ENCODE assay signal across 19 cellular contexts in the genomic region with DNA sequence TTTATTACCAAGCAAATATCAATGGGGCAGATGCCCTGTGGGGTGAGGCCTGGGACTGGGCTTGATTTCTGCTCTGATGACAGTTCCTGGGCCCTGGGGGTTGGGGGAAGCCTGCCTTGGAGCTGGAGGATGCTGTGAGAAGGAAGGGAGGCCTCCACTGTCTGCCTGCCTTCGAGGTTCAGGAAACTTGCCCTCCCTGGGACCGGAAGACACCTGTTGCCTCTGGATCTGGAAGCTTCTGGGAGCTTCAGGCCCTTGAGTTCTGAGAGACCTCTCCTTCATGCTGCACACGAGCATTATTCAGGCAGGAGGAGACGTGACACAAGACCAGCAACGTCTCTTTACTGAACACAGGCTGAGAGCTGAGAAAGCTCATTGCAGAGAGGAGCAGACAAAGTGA.
A peak's percentile ranks its signal among the peaks of the same experiment; 100 is the strongest.
DNase-seq lines count a peak whose midpoint lies in the region; ATAC-seq and TF ChIP-seq lines count a peak whose summit lies in the region.
"Had no signal": no experiment of that assay in that cellular context is flagged by ENCODE, and none has a peak within 500 bp of the region (broad histone marks: within the 10 kb centered on the region; RNA-seq: fewer than 3 reads in every experiment).

No MANE protein-coding gene starts in this region.

- H3K27ac ChIP-seq in SJCRH30 (0 out of 2 replicates have a peak overlapping the region, but pooled peaks have one; percentile 5), gastroesophageal sphincter (peak overlapping the region in 3 of 4 donors; percentile 58 to 75 (median 70)), stomach (peak overlapping the region in 3 of 5 donors; percentile 28 to 42 (median 30)), prostate gland (no peak overlapping the region), upper lobe of left lung (no peak overlapping the region)
- H3K27ac ChIP-seq: KMS-11 had no signal

- peak overlapping the region; percentile 98 for H3K27ac Mint-ChIP-seq in nephron progenitor cell
- H3K27ac Mint-ChIP-seq: GM23338 had no signal

- intact Hi-C loops in stomach (cut with DNase I; ENCODE audit: low total_unique reads), result no loop called here
- intact Hi-C loops in prostate gland (cut with DNase I), result no loop called here

- peaks cover 53% of the 10 kb centered on the region for H3K4me1 Mint-ChIP-seq in nephron progenitor cell

- H3K36me3 ChIP-seq in SJCRH30, result no peaks in the 10 kb centered on the region
- no peaks in the 10 kb centered on the region for H3K36me3 ChIP-seq in gastroesophageal sphincter
- H3K36me3 ChIP-seq in stomach, result no peaks in the 10 kb centered on the region
- no peaks in the 10 kb centered on the region for H3K36me3 ChIP-seq in prostate gland
- no peaks in the 10 kb centered on the region for H3K36me3 ChIP-seq in upper lobe of left lung
- H3K36me3 ChIP-seq in MG63, result no peaks in the 10 kb centered on the region
- H3K36me3 ChIP-seq: Peyer's patch had no signal

- H3K27me3 ChIP-seq in SJCRH30 (no peaks in the 10 kb centered on the region), gastroesophageal sphincter (no peaks in the 10 kb centered on the region), stomach (no peaks in the 10 kb centered on the region), prostate gland (replicated peaks; ENCODE audit: insufficient read depth) (no peaks in the 10 kb centered on the region), upper lobe of left lung (no peaks in the 10 kb centered on the region), MG63 (no peaks in the 10 kb centered on the region)
- H3K27me3 ChIP-seq: Peyer's patch had no signal

- no peak for TF ChIP-seq EP300 in gastroesophageal sphincter (IDR thresholded peaks at IDR 0.05)
- no peak for TF ChIP-seq EP300 in stomach (IDR thresholded peaks at IDR 0.05)
- TF ChIP-seq EP300 in upper lobe of left lung (IDR thresholded peaks at IDR 0.05), result no peak

- peaks cover 6% of the 10 kb centered on the region for H3K27me3 Mint-ChIP-seq in nephron progenitor cell (ENCODE audit: low read depth, poor library complexity)
- H3K27me3 Mint-ChIP-seq: CD4-positive, CD25-positive, alpha-beta regulatory T cell had no signal

- H3K4me3 Mint-ChIP-seq in nephron progenitor cell, result peak overlapping the region; percentile 55
- H3K4me3 Mint-ChIP-seq: CD4-positive, CD25-positive, alpha-beta regulatory T cell; GM23338 had no signal

- H3K4me3 ChIP-seq in SJCRH30 (no peak overlapping the region), gastroesophageal sphincter (no peak overlapping the region), stomach (no peak overlapping the region), prostate gland (no peak overlapping the region), upper lobe of left lung (no peak overlapping the region), MG63 (no peak overlapping the region)
- H3K4me3 ChIP-seq: GM23338, Peyer's patch had no signal

- no peaks in the 10 kb centered on the region for H3K9me3 Mint-ChIP-seq in nephron progenitor cell
- H3K9me3 Mint-ChIP-seq: GM23338 had no signal

- peaks cover 45% of the 10 kb centered on the region for H3K4me1 ChIP-seq in SJCRH30
- peaks cover 3 to 44% (median 22%) of the 10 kb centered on the region in 3 donors for H3K4me1 ChIP-seq in gastroesophageal sphincter
- peaks cover 0 to 24% (median 12%) of the 10 kb centered on the region in 4 donors for H3K4me1 ChIP-seq in stomach
- no peaks in the 10 kb centered on the region for H3K4me1 ChIP-seq in prostate gland (replicated peaks)
- peaks cover 0 to 9% (median 0%) of the 10 kb centered on the region in 4 donors for H3K4me1 ChIP-seq in upper lobe of left lung

- TF ChIP-seq CTCF in gastroesophageal sphincter (IDR thresholded peaks at IDR 0.05) (no peak), nephron progenitor cell (IDR thresholded peaks at IDR 0.05) (no peak), stomach (IDR thresholded peaks at IDR 0.05) (no peak), prostate gland (IDR thresholded peaks at IDR 0.05) (no peak), upper lobe of left lung (IDR thresholded peaks at IDR 0.05) (no peak)

- ATAC-seq in gastroesophageal sphincter (no peak), upper lobe of left lung (ENCODE audit: low FRiP score in 2 of 2) (no peak)

- no peak for TF ChIP-seq POLR2A in gastroesophageal sphincter (IDR thresholded peaks at IDR 0.05)
- TF ChIP-seq POLR2A in stomach (IDR thresholded peaks at IDR 0.05), result no peak
- TF ChIP-seq POLR2A in prostate gland (IDR thresholded peaks at IDR 0.05), result no peak
- TF ChIP-seq POLR2A in upper lobe of left lung (IDR thresholded peaks at IDR 0.05), result no peak

- DNase-seq in SJCRH30 (no peak), nephron progenitor cell (peak; percentile 34), stomach (no peak), prostate gland (ENCODE audit: low spot score) (no peak), upper lobe of left lung (no peak), MG63 (no peak), iPS-NIHi11 (ENCODE audit: low spot score) (no peak)
- DNase-seq: CD4-positive, CD25-positive, alpha-beta regulatory T cell; DMS79 treated with DMSO at 0.1 percent for 48 hours; MM.1S; NCI-H1105 treated with DMSO at 0.1 percent for 48 hours; NCI-H187 treated with DMSO at 0.1 percent for 48 hours; NCI-H2171; NCI-H774; Peyer's patch; SHP77 treated with DMSO at 0.1 percent for 48 hours had no signal

- H3K9me3 ChIP-seq in SJCRH30 (replicated peaks) (no peaks in the 10 kb centered on the region), gastroesophageal sphincter (no peaks in the 10 kb centered on the region), stomach (no peaks in the 10 kb centered on the region), prostate gland (no peaks in the 10 kb centered on the region), upper lobe of left lung (no peaks in the 10 kb centered on the region), MG63 (no peaks in the 10 kb centered on the region)
- H3K9me3 ChIP-seq: Peyer's patch had no signal

- no peaks in the 10 kb centered on the region for H3K36me3 Mint-ChIP-seq in nephron progenitor cell (ENCODE audit: low read depth)

- no CpG with 5 or more reads among the region's 5 CpGs for WGBS in gastroesophageal sphincter (ENCODE audit: low coverage in 1 of 2), 2 donors
- 61 to 71% (median 67%) methylated on average over 5 of the region's 5 CpGs for WGBS in stomach, 5 donors
- WGBS in prostate gland, result 65% methylated on average over 5 of the region's 5 CpGs
- WGBS in upper lobe of left lung, 2 donors, result 52 to 74% methylated on average over 3 to 5 of the region's 5 CpGs

Comparison
In these comparisons a context has a peak if more than half of its experiments do, and no peak if none do; other contexts are left out.
1. H3K27ac ChIP-seq: peak in SJCRH30 (single experiment), gastroesophageal sphincter (3 of 4) and stomach (3 of 5); none in prostate gland (0 of 2) and upper lobe of left lung (0 of 4).